9 cellular contexts compared by ENCODE assay signal in the genomic region with DNA sequence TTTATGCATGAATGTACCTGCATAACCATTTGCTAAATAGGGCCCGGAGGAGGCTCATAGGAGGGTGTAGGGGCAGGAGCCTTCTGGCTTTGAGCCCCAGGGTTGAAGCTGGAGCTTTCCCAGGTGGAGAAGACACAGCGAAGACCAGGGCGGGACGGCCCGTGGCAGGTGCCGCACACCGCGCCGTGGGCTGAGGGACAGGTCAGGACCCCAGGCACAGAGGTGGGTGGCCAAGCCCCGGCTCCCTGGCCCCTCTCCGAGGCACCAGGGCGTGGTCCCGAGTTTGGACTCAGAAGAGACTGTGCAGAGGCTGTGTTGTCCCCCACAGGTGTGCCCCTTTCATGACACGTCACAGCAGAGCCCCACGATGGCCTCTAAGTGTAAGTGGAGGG. TPM values are rescaled to one million over a fixed set of nuclear protein-coding genes. Genes with fewer than 3 reads are reported as not detected.
DNase-seq lines count a peak whose midpoint lies in the region; ATAC-seq and TF ChIP-seq lines count a peak whose summit lies in the region.
"Had no signal": no experiment of that assay in that cellular context is flagged by ENCODE, and none has a peak within 500 bp of the region (broad histone marks: within the 10 kb centered on the region; RNA-seq: fewer than 3 reads in every experiment).

No MANE protein-coding gene starts in this region.

- H3K36me3 Mint-ChIP-seq in endodermal cell (ENCODE audit: low read depth), result no peaks in the 10 kb centered on the region

- peak; percentile 25 for TF ChIP-seq CTCF in endodermal cell (conservative IDR thresholded peaks at IDR 0.05)

- no peak overlapping the region for H3K27ac ChIP-seq in endodermal cell (ENCODE audit: low read depth, low read length)

- in situ Hi-C loops in ACHN (cut with HindIII; ENCODE audit: low pct_ligation_motif_present, low pct_unique_long_range_greater_than_20kb, low sequenced_read_pairs), result no loop called here

- H3K4me1 ChIP-seq in endodermal cell (ENCODE audit: control insufficient read depth, insufficient read depth, low read length), result no peaks in the 10 kb centered on the region
- H3K4me1 ChIP-seq in skeletal muscle satellite cell (ENCODE audit: control insufficient read depth, insufficient read depth, low read length), result peaks cover 7% of the 10 kb centered on the region

- no peak overlapping the region for H3K27ac Mint-ChIP-seq in endodermal cell

- WGBS in endodermal cell (ENCODE audit: insufficient coverage in 1 of 2, insufficient read length in 1 of 2), 2 experiments, result 77% methylated on average over 11 to 15 of the region's 15 CpGs

- no peak for DNase-seq in endodermal cell
- DNase-seq in ACHN, result no peak
- no peak for DNase-seq in activated CD8-positive, alpha-beta memory T cell treated with anti-CD3 and anti-CD28 coated beads, Interleukin-2, amount 50 U/mL, for 48 hours
- no peak for DNase-seq in MV-4-11 (lab: John Stamatoyannopoulos, UW)
- no peak for DNase-seq in activated effector memory CD4-positive, alpha-beta T cell treated with Interleukin-2 at 50 U/mL for 16 hours

- H3K4me3 ChIP-seq in endodermal cell (ENCODE audit: low read length), result no peak overlapping the region
- H3K4me3 ChIP-seq in skeletal muscle satellite cell (ENCODE audit: low read length), result no peak overlapping the region

- ATAC-seq in GM19035 (IDR thresholded peaks at IDR 0.05; ENCODE audit: unreplicated experiment) (peak; percentile 19), HG03457 (IDR thresholded peaks at IDR 0.05; ENCODE audit: unreplicated experiment) (peak; percentile 1)

- H3K4me1 Mint-ChIP-seq in endodermal cell, result peaks cover 2% of the 10 kb centered on the region

- peak overlapping the region; percentile 73 for H3K4me2 ChIP-seq in skeletal muscle satellite cell (ENCODE audit: low read length)

- H3K27me3 ChIP-seq in endodermal cell (ENCODE audit: control insufficient read depth, insufficient read depth, low read length, poor library complexity, severe bottlenecking) (peaks cover 3% of the 10 kb centered on the region), skeletal muscle satellite cell (ENCODE audit: control insufficient read depth, insufficient read depth, low read length) (no peaks in the 10 kb centered on the region)

- H3K9me3 ChIP-seq in endodermal cell (ENCODE audit: control insufficient read depth, low read length) (no peaks in the 10 kb centered on the region), skeletal muscle satellite cell (replicated peaks; ENCODE audit: low read length) (no peaks in the 10 kb centered on the region)

- H3K4me3 Mint-ChIP-seq in endodermal cell, result peak overlapping the region; percentile 35
- H3K4me3 Mint-ChIP-seq: T-helper 1 cell treated with Interleukin-12 subunit alpha and Interleukin-12 subunit beta and Interleukin-4 antibody, amounts not matched to agents 30 μg/mL and 1 μg/mL, for 36 hours had no signal

- no peaks in the 10 kb centered on the region for H3K9me3 Mint-ChIP-seq in endodermal cell
- H3K9me3 Mint-ChIP-seq: T-helper 1 cell treated with Interleukin-12 subunit alpha and Interleukin-12 subunit beta and Interleukin-4 antibody, amounts not matched to agents 30 μg/mL and 1 μg/mL, for 36 hours had no signal

- peaks cover 3% of the 10 kb centered on the region for H3K27me3 Mint-ChIP-seq in endodermal cell (ENCODE audit: insufficient read depth)

- H3K9ac ChIP-seq in endodermal cell (ENCODE audit: extremely low read depth, low read length, poor library complexity, severe bottlenecking) (no peak overlapping the region), skeletal muscle satellite cell (ENCODE audit: low read depth, low read length) (peak overlapping the region; percentile 3)

- H3K36me3 ChIP-seq in endodermal cell (ENCODE audit: control insufficient read depth, insufficient read depth, low read length) (no peaks in the 10 kb centered on the region), skeletal muscle satellite cell (ENCODE audit: insufficient read depth, low read length) (no peaks in the 10 kb centered on the region)

RNA-seq across cellular contexts. Expression of a gene that starts 56.5 kb away (rescaled TPM):
- 10 to 100 TPM; 11.4 to 13.9 TPM for total RNA-seq in endodermal cell
- 7.5 TPM for polyA plus RNA-seq in endodermal cell (2013, experiment 1 of 2)
- 6.7 TPM for polyA plus RNA-seq in endodermal cell (2013, experiment 2 of 2)
- total RNA-seq in skeletal muscle satellite cell (2012; rRNA removed), result 8.5 and 10.1 TPM in 2 replicates
